ENCODE assay signal across 8 cellular contexts in genomic region chr1:119712342-119713038, GRCh38. TPM values are rescaled to one million over a fixed set of nuclear protein-coding genes. Genes with fewer than 3 reads are reported as not detected.
DNase-seq lines count a peak whose midpoint lies in the region; ATAC-seq and TF ChIP-seq lines count a peak whose summit lies in the region.

No MANE protein-coding gene starts in this region.

- no peaks in the 10 kb centered on the region for H3K36me3 ChIP-seq in thoracic aorta

- H3K27me3 ChIP-seq in thoracic aorta (replicated peaks; ENCODE audit: insufficient read depth): no peaks in the 10 kb centered on the region

- no peaks in the 10 kb centered on the region for H3K36me3 Mint-ChIP-seq in neural crest cell (ENCODE audit: low read depth)

- H3K9me3 ChIP-seq in thoracic aorta: no peaks in the 10 kb centered on the region

- peaks cover 9 to 40% of the 10 kb centered on the region in 2 donors for H3K4me1 ChIP-seq in thoracic aorta (ENCODE audit: control insufficient read depth in 1 of 2, low read depth in 2 of 2)

- H3K9me3 Mint-ChIP-seq in neural crest cell: no peaks in the 10 kb centered on the region

- ATAC-seq in HG03354 (IDR thresholded peaks at IDR 0.05; ENCODE audit: poor library complexity, severe bottlenecking, unreplicated experiment): peak; percentile 56
- peak; percentile 40 for ATAC-seq in thoracic aorta (ENCODE audit: insufficient number of reproducible peaks, low FRiP score, low read depth)
- no peak for ATAC-seq in HG03378 (IDR thresholded peaks at IDR 0.05; ENCODE audit: unreplicated experiment)

- H3K27ac ChIP-seq in thoracic aorta: peak overlapping the region; percentile 80 to 85

- H3K27ac Mint-ChIP-seq in neural crest cell (ENCODE audit: unreplicated experiment): peak overlapping the region; percentile 99

- TF ChIP-seq CTCF in neural crest cell (conservative IDR thresholded peaks at IDR 0.05) (no peak), thoracic aorta (IDR thresholded peaks at IDR 0.05) (no peak)

- DNase-seq in GM04503 (ENCODE audit: low read depth) (peak; percentile 50), NCI-H69 (lab: John Stamatoyannopoulos, UW) (peak; percentile 89), activated T-cell treated with anti-CD3 and anti-CD28 coated beads for 48 hours (ENCODE audit: low read depth) (peak; percentile 59), fibroblast of the conjunctiva (ENCODE audit: low read depth) (peak; percentile 96), neural crest cell (ENCODE audit: low read depth, low spot score) (peak; percentile 65), thoracic aorta (ENCODE audit: low spot score) (peak; percentile 65)

- peak overlapping the region; percentile 74 for H3K4me3 ChIP-seq in thoracic aorta

- H3K4me1 Mint-ChIP-seq in neural crest cell: peaks cover 41% of the 10 kb centered on the region

- peak overlapping the region; percentile 99 for H3K4me3 Mint-ChIP-seq in neural crest cell

- peaks cover 2% of the 10 kb centered on the region for H3K27me3 Mint-ChIP-seq in neural crest cell (ENCODE audit: low read depth)

RNA-seq across cellular contexts. Expression of gene PHGDH, which starts 0.8 kb away (rescaled TPM):
- total RNA-seq in neural crest cell: 330 and 365 TPM in 2 replicates
- 10 to 100 TPM; 25.7 to 44.9 TPM for total RNA-seq in thoracic aorta

RNA-seq across cellular contexts. Expression of gene HMGCS2, which starts 56.2 kb away (rescaled TPM):
- not detected in 2 replicates for total RNA-seq in neural crest cell
- 1 to 10 TPM in 1 of 2 donors, not detected in 1; 1.8 TPM for total RNA-seq in thoracic aorta
